ENCODE assay signal across 3 cellular contexts in the genomic region with DNA sequence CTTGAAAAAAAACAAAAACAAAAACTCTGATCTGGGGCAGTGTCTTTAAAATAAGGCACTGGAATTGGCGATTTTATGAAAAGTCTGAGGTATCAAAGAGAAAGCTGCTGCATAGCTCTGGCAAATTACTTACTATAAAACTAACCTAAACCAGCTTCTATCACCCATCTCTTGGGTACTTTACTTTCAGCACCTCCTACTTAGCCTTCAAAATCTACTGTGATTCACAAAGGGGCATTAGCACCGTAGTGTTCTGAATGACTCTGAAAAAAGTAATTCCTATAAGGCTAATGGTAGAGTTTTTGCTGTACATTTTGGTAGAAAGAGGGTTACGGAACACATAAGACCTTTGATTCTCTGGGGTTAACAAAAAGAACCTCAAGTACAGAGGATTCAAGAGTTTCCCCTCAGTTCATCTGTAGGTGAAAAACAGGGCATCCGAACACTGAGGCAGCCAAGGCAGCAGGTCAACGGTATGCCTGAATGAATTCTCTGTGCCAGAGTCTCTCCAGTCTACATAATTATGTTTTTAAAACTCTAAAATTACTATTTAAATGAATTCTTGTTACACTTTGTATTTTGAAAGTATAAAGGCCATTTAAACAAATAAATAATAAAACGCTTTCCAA.
TF ChIP-seq lines count a peak whose summit lies in the region.

No MANE protein-coding gene starts in this region.

TF ChIP-seq in IMR-90, 13 proteins besides CTCF, POLR2A, EP300 and RAD21:
- no peak for TF ChIP-seq MXI1 (IDR thresholded peaks at IDR 0.05; ENCODE audit: borderline replicate concordance, low read depth, low read length)
- TF ChIP-seq BHLHE40 (IDR thresholded peaks at IDR 0.05; ENCODE audit: low read depth, low read length), result no peak
- TF ChIP-seq MAZ (IDR thresholded peaks at IDR 0.05; ENCODE audit: borderline replicate concordance, low read depth, low read length), result no peak
- TF ChIP-seq, protein P1, sequence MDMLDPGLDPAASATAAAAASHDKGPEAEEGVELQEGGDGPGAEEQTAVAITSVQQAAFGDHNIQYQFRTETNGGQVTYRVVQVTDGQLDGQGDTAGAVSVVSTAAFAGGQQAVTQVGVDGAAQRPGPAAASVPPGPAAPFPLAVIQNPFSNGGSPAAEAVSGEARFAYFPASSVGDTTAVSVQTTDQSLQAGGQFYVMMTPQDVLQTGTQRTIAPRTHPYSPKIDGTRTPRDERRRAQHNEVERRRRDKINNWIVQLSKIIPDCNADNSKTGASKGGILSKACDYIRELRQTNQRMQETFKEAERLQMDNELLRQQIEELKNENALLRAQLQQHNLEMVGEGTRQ (IDR thresholded peaks at IDR 0.05; ENCODE audit: low read depth, low read length), result no peak
- TF ChIP-seq RFX5 (IDR thresholded peaks at IDR 0.05; ENCODE audit: low read depth, low read length), result no peak
- TF ChIP-seq MAFK (IDR thresholded peaks at IDR 0.05; ENCODE audit: low read depth, low read length), result no peak
- TF ChIP-seq RCOR1 (IDR thresholded peaks at IDR 0.05; ENCODE audit: insufficient replicate concordance, low read length), result no peak

TF ChIP-seq in GM12878, 131 proteins besides CTCF, POLR2A, EP300 and RAD21:
- TF ChIP-seq JUNB (IDR thresholded peaks at IDR 0.05) (no peak), RCOR1 (conservative IDR thresholded peaks at IDR 0.05; ENCODE audit: low read depth, low read length) (no peak), STAT1 (conservative IDR thresholded peaks at IDR 0.05) (no peak), CHD1 (IDR thresholded peaks at IDR 0.05; ENCODE audit: low read depth, low read length) (no peak), GABPA (IDR thresholded peaks at IDR 0.05; ENCODE audit: low read depth) (no peak), MXI1 (IDR thresholded peaks at IDR 0.05; ENCODE audit: low read depth, low read length) (no peak), IRF4 (IDR thresholded peaks at IDR 0.05; ENCODE audit: low read depth, low read length) (no peak), PAX5 (IDR thresholded peaks at IDR 0.05; ENCODE audit: borderline replicate concordance, low read depth, low read length) (no peak), SREBF1 (IDR thresholded peaks at IDR 0.05; ENCODE audit: low read length) (no peak), STAT3 (IDR thresholded peaks at IDR 0.05; ENCODE audit: low read depth, low read length) (no peak)
- TF ChIP-seq, protein P2, sequence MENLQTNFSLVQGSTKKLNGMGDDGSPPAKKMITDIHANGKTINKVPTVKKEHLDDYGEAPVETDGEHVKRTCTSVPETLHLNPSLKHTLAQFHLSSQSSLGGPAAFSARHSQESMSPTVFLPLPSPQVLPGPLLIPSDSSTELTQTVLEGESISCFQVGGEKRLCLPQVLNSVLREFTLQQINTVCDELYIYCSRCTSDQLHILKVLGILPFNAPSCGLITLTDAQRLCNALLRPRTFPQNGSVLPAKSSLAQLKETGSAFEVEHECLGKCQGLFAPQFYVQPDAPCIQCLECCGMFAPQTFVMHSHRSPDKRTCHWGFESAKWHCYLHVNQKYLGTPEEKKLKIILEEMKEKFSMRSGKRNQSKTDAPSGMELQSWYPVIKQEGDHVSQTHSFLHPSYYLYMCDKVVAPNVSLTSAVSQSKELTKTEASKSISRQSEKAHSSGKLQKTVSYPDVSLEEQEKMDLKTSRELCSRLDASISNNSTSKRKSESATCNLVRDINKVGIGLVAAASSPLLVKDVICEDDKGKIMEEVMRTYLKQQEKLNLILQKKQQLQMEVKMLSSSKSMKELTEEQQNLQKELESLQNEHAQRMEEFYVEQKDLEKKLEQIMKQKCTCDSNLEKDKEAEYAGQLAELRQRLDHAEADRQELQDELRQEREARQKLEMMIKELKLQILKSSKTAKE (IDR thresholded peaks at IDR 0.05; ENCODE audit: low read depth, poor library complexity, severe bottlenecking), result no peak

TF ChIP-seq in SK-N-SH treated with all-trans-retinoic acid at 6 μM for 48 hours, 23 proteins besides CTCF, POLR2A, EP300 and RAD21:
- TF ChIP-seq ARNTL (CRISPR knock-in tag; IDR thresholded peaks at IDR 0.05; ENCODE audit: borderline replicate concordance, low read depth) (no peak), ZC3H10 (CRISPR knock-in tag; IDR thresholded peaks at IDR 0.05) (no peak), OSR1 (CRISPR knock-in tag; IDR thresholded peaks at IDR 0.05) (no peak), ZFP3 (CRISPR knock-in tag; IDR thresholded peaks at IDR 0.05) (no peak), CSDC2 (CRISPR knock-in tag; IDR thresholded peaks at IDR 0.05) (no peak), TOX (CRISPR knock-in tag; IDR thresholded peaks at IDR 0.05; ENCODE audit: borderline replicate concordance) (no peak), ESRRG (CRISPR knock-in tag; IDR thresholded peaks at IDR 0.05) (no peak), GLIS3 (CRISPR knock-in tag; IDR thresholded peaks at IDR 0.05) (no peak), ZFP30 (CRISPR knock-in tag; IDR thresholded peaks at IDR 0.05) (no peak), TCF4 (CRISPR knock-in tag; IDR thresholded peaks at IDR 0.05; ENCODE audit: borderline replicate concordance) (no peak)
- TF ChIP-seq, protein P3, sequence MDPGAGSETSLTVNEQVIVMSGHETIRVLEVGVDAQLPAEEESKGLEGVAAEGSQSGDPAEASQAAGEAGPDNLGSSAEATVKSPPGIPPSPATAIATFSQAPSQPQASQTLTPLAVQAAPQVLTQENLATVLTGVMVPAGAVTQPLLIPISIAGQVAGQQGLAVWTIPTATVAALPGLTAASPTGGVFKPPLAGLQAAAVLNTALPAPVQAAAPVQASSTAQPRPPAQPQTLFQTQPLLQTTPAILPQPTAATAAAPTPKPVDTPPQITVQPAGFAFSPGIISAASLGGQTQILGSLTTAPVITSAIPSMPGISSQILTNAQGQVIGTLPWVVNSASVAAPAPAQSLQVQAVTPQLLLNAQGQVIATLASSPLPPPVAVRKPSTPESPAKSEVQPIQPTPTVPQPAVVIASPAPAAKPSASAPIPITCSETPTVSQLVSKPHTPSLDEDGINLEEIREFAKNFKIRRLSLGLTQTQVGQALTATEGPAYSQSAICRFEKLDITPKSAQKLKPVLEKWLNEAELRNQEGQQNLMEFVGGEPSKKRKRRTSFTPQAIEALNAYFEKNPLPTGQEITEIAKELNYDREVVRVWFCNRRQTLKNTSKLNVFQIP (CRISPR knock-in tag; IDR thresholded peaks at IDR 0.05; ENCODE audit: borderline replicate concordance, low read depth), result no peak
